Comparison of ENCODE assay signal across 9 cellular contexts in the genomic region with DNA sequence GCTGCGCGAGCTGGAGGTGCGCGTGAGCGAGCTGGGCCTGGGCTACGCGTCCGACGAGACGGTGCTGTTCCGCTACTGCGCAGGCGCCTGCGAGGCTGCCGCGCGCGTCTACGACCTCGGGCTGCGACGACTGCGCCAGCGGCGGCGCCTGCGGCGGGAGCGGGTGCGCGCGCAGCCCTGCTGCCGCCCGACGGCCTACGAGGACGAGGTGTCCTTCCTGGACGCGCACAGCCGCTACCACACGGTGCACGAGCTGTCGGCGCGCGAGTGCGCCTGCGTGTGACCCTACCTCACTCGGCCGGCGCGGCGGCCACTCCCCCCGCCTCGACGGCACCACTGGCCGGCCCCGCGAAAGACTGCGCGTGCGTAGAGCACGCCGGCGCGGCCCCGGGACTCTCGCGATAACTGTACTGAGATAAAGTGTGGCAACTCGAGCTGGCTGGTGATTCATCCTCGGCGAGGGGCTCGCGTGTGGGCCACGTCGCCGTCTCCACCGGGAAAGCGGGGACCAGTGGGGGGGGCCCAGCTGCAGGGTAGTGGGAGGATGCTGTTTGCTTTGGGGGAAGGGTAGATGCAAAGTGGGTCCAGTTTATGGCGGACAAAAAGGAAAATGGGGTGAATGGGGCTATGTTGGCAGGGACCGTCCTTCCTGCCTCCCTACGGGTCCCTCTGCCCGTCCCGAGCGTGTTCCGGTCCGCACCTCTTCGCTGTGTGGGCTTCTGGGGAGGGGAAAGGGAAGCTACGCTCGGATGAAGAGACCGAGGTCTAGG. TPM values are rescaled to one million over a fixed set of nuclear protein-coding genes. Genes with fewer than 3 reads are reported as not detected.
DNase-seq lines count a peak whose midpoint lies in the region; ATAC-seq and TF ChIP-seq lines count a peak whose summit lies in the region.
"Had no signal": no experiment of that assay in that cellular context is flagged by ENCODE, and none has a peak within 500 bp of the region (broad histone marks: within the 10 kb centered on the region; RNA-seq: fewer than 3 reads in every experiment).

No MANE protein-coding gene starts in this region.

- H3K27ac Mint-ChIP-seq in CD4-positive, alpha-beta memory T cell: peak overlapping the region; percentile 95 to 97 (median 95)

- ATAC-seq in GM19455 (IDR thresholded peaks at IDR 0.05; ENCODE audit: unreplicated experiment): peak; percentile 66
- ATAC-seq in HG03565 (IDR thresholded peaks at IDR 0.05; ENCODE audit: unreplicated experiment): peak; percentile 68
- ATAC-seq in mucosa of descending colon: peak; percentile 85

- H3K9me3 Mint-ChIP-seq in CD4-positive, alpha-beta memory T cell: peaks cover 0 to 2% (median 0%) of the 10 kb centered on the region in 8 donors

- no peaks in the 10 kb centered on the region for H3K27me3 ChIP-seq in CD4-positive, alpha-beta memory T cell (ENCODE audit: insufficient read depth, low read length)

- H3K4me3 ChIP-seq in CD4-positive, alpha-beta memory T cell (ENCODE audit: low read length in 2 of 2): peak overlapping the region; percentile 68 to 73
- H3K4me3 ChIP-seq in epithelial cell of proximal tubule (ENCODE audit: low read depth, low read length) (peak overlapping the region; percentile 97), mucosa of descending colon (no peak overlapping the region)

- peak overlapping the region; percentile 92 to 99 (median 96) for H3K4me3 Mint-ChIP-seq in CD4-positive, alpha-beta memory T cell

- POLR2A ChIA-PET in CD4-positive, alpha-beta memory T cell (lab: Charles Lee; ENCODE audit: partially characterized antibody): interaction anchor here (0.6 to 3.2 kb wide), 17 partner anchors 20 to 205 kb away, joined by 3 to 54 read pairs (median 6); a partner anchor contains a TSS

- H3K36me3 ChIP-seq in CD4-positive, alpha-beta memory T cell (ENCODE audit: insufficient read depth, low read length): no peaks in the 10 kb centered on the region
- H3K36me3 ChIP-seq in mucosa of descending colon (ENCODE audit: low read depth): no peaks in the 10 kb centered on the region

- H3K27me3 Mint-ChIP-seq in CD4-positive, alpha-beta memory T cell: peaks cover 0 to 3% of the 10 kb centered on the region in 2 donors

- DNase-seq in CD4-positive, alpha-beta memory T cell: peak; percentile 91 to 96 (median 92)
- DNase-seq in NK-92 (lab: John Stamatoyannopoulos, UW; ENCODE audit: unreplicated experiment) (peak; percentile 59), epithelial cell of proximal tubule (ENCODE audit: low read depth) (peak; percentile 40), mucosa of descending colon (peak; percentile 94 to 96 (median 95))
- DNase-seq in activated CD8-positive, alpha-beta memory T cell treated with anti-CD3 and anti-CD28 coated beads, Interleukin-2, amount 50 U/mL, for 24 hours (ENCODE audit: extremely low read depth): peak; percentile 75
- peak; percentile 96 to 98 for DNase-seq in stimulated activated CD8-positive, alpha-beta memory T cell treated with anti-CD3 and anti-CD28 coated beads, Interleukin-15, amount 100 ng/mL, for 48 hours (ENCODE audit: low read depth in 2 of 2)

- no peak for TF ChIP-seq CTCF in epithelial cell of proximal tubule (conservative IDR thresholded peaks at IDR 0.05; ENCODE audit: low read depth, low read length)
- no peak for TF ChIP-seq CTCF in mucosa of descending colon (IDR thresholded peaks at IDR 0.05)

- H3K27ac ChIP-seq in CD4-positive, alpha-beta memory T cell (ENCODE audit: low read depth, low read length): peak overlapping the region; percentile 49

- H3K36me3 Mint-ChIP-seq in CD4-positive, alpha-beta memory T cell: peaks cover 0 to 3% of the 10 kb centered on the region in 2 donors

- peaks cover 22% of the 10 kb centered on the region for H3K4me1 ChIP-seq in CD4-positive, alpha-beta memory T cell (ENCODE audit: insufficient read depth, low read length)
- H3K4me1 ChIP-seq in mucosa of descending colon (ENCODE audit: low read depth): peaks cover 19% of the 10 kb centered on the region

- H3K4me1 Mint-ChIP-seq in CD4-positive, alpha-beta memory T cell: peaks cover 3 to 17% (median 10%) of the 10 kb centered on the region in 4 donors

- CTCF ChIA-PET in CD4-positive, alpha-beta memory T cell (lab: Charles Lee; ENCODE audit: partially characterized antibody): interaction anchor here (0.9 to 2.9 kb wide), 6 partner anchors 22 to 194 kb away, joined by 3 to 22 read pairs (median 4); a partner anchor contains a TSS

- intact Hi-C loops in CD4-positive, alpha-beta memory T cell (cut with micrococcal nuclease): loop anchor here (1.0 to 2.0 kb wide), 3 partner anchors 23 to 76 kb away; a partner anchor contains a TSS
- intact Hi-C loops in mucosa of descending colon (cut with DNase I, micrococcal nuclease): no loop called here

- H3K9me3 ChIP-seq in CD4-positive, alpha-beta memory T cell (ENCODE audit: control insufficient read depth in 1 of 2, low read length in 2 of 2): no peaks in the 10 kb centered on the region
- H3K9me3 ChIP-seq in mucosa of descending colon: no peaks in the 10 kb centered on the region

RNA-seq across cellular contexts. Expression of a gene that starts 11.4 kb away (rescaled TPM):
- total RNA-seq in CD4-positive, alpha-beta memory T cell: not detected
- not detected for polyA plus RNA-seq in CD4-positive, alpha-beta memory T cell
- total RNA-seq in epithelial cell of proximal tubule (not detected in 2 replicates), mucosa of descending colon (10 to 100 TPM; 44.4 to 93.6 (median 82.3) TPM)
- total RNA-seq: activated CD8-positive, alpha-beta memory T cell treated with anti-CD3 and anti-CD28 coated beads for 36 hours had no signal

RNA-seq across cellular contexts. Expression of a gene that starts 23.2 kb away (rescaled TPM):
- under 1 TPM in 1 of 2 experiments, not detected in 1; 0.15 TPM for total RNA-seq in CD4-positive, alpha-beta memory T cell
- not detected for polyA plus RNA-seq in CD4-positive, alpha-beta memory T cell
- total RNA-seq in epithelial cell of proximal tubule (1.4 and 5.4 TPM in 2 replicates), mucosa of descending colon (100 to 1,000 TPM; 128 to 276 (median 215) TPM)
- total RNA-seq: activated CD8-positive, alpha-beta memory T cell treated with anti-CD3 and anti-CD28 coated beads for 36 hours had no signal

RNA-seq across cellular contexts. Expression of a gene that starts 23.2 kb away (rescaled TPM):
- total RNA-seq in CD4-positive, alpha-beta memory T cell: under 1 TPM; 0.61 to 0.91 TPM
- under 1 TPM; 0.34 to 0.42 TPM for polyA plus RNA-seq in CD4-positive, alpha-beta memory T cell
- total RNA-seq in epithelial cell of proximal tubule: 0.69 and 0.94 TPM in 2 replicates
- 10 to 100 TPM in 1 of 3 donors, 1 to 10 TPM in 1, under 1 TPM in 1; 0.64 to 11.3 (median 1.4) TPM for total RNA-seq in mucosa of descending colon

RNA-seq across cellular contexts. Expression of a gene that starts 37.1 kb away (rescaled TPM):
- total RNA-seq in CD4-positive, alpha-beta memory T cell: 10 to 100 TPM; 58.7 to 72.9 TPM
- 10 to 100 TPM; 34.2 to 36.7 TPM for polyA plus RNA-seq in CD4-positive, alpha-beta memory T cell
- total RNA-seq in epithelial cell of proximal tubule: 35.1 and 56.8 TPM in 2 replicates
- 10 to 100 TPM; 33.3 to 36.9 (median 35.6) TPM for total RNA-seq in mucosa of descending colon

RNA-seq across cellular contexts. Expression of a gene that starts 42.3 kb away (rescaled TPM):
- total RNA-seq in CD4-positive, alpha-beta memory T cell: under 1 TPM in 1 of 2 experiments, not detected in 1; 0.17 TPM
- polyA plus RNA-seq in CD4-positive, alpha-beta memory T cell: not detected
- total RNA-seq in epithelial cell of proximal tubule (not detected in 2 replicates), mucosa of descending colon (not detected)
- total RNA-seq: activated CD8-positive, alpha-beta memory T cell treated with anti-CD3 and anti-CD28 coated beads for 36 hours had no signal

Comparison
In these comparisons a context has a peak if more than half of its experiments do, and no peak if none do; other contexts are left out.
1. DNase-seq: peak in every context shown above with its lines; median percentile 97 in stimulated activated CD8-positive, alpha-beta memory T cell treated with anti-CD3 and anti-CD28 coated beads, Interleukin-15, amount 100 ng/mL, for 48 hours; 95 in mucosa of descending colon; 92 in CD4-positive, alpha-beta memory T cell; 75 in activated CD8-positive, alpha-beta memory T cell treated with anti-CD3 and anti-CD28 coated beads, Interleukin-2, amount 50 U/mL, for 24 hours; 59 in NK-92; 40 in epithelial cell of proximal tubule.
2. RNA of a gene that starts 11.4 kb away (total RNA-seq): 44.4 to 93.6 TPM in mucosa of descending colon; not detected in CD4-positive, alpha-beta memory T cell and not detected in epithelial cell of proximal tubule; every median in the first group is over 10 times any median in the second.
3. RNA of a gene that starts 23.2 kb away (total RNA-seq): 128 to 276 TPM in mucosa of descending colon; 1.4 to 5.4 TPM in epithelial cell of proximal tubule and 0.15 TPM in CD4-positive, alpha-beta memory T cell; every median in the first group is over 10 times any median in the second.
4. Peak in every context shown above with its lines, with median percentiles within 50 percentile points of each other: ATAC-seq.